ENCODE assay signal across 10 cellular contexts in genomic region chr19:33554821-33555220, GRCh38. TPM values are rescaled to one million over a fixed set of nuclear protein-coding genes. Genes with fewer than 3 reads are reported as not detected.
DNase-seq lines count a peak whose midpoint lies in the region; ATAC-seq and TF ChIP-seq lines count a peak whose summit lies in the region.
"Had no signal": no experiment of that assay in that cellular context is flagged by ENCODE, and none has a peak within 500 bp of the region (broad histone marks: within the 10 kb centered on the region; RNA-seq: fewer than 3 reads in every experiment).

No MANE protein-coding gene starts in this region.

- H4K20me1 ChIP-seq in OCI-LY7 (ENCODE audit: insufficient read depth, low read length), result no peaks in the 10 kb centered on the region

- no peak for TF ChIP-seq POLR2A in esophagus muscularis mucosa (IDR thresholded peaks at IDR 0.05; ENCODE audit: low read depth)

- H3K27me3 ChIP-seq in esophagus muscularis mucosa, result peaks cover 0 to 28% (median 0%) of the 10 kb centered on the region in 4 donors

- no TSS peak for BruUV-seq in OCI-LY7 (replicated peaks; lab: Mats Ljungman, UMichigan)

- CTCF ChIA-PET in OCI-LY7 (lab: Charles Lee; ENCODE audit: unreplicated experiment), result no interaction called here

- H3K4me3 ChIP-seq in OCI-LY7 (ENCODE audit: low read depth, low read length, poor library complexity, severe bottlenecking) (peak overlapping the region; percentile 62), esophagus muscularis mucosa (no peak overlapping the region)
- H3K4me3 ChIP-seq: GM12878, GM23248 had no signal

- no peaks in the 10 kb centered on the region for H3K4me1 ChIP-seq in OCI-LY7 (ENCODE audit: insufficient read depth, low read length, poor library complexity, severe bottlenecking)
- H3K4me1 ChIP-seq in esophagus muscularis mucosa, result no peaks in the 10 kb centered on the region

- H3K9me2 ChIP-seq in OCI-LY7 (ENCODE audit: insufficient read depth, low read length), result no peaks in the 10 kb centered on the region

- intact Hi-C loops in OCI-LY7 (cut with micrococcal nuclease; ENCODE audit: unreplicated experiment) (no loop called here), posterior vena cava (cut with DNase I) (no loop called here), esophagus muscularis mucosa (cut with DNase I) (no loop called here)

- DNase-seq in OCI-LY7 (ENCODE audit: low spot score) (no peak), islet precursor cell (peak; percentile 27), posterior vena cava (ENCODE audit: low spot score) (peak; percentile 49), esophagus muscularis mucosa (ENCODE audit: extremely low spot score) (no peak), ureter (ENCODE audit: low spot score) (no peak)
- DNase-seq: CD8-positive, alpha-beta memory T cell; GM23248; H9 had no signal

- POLR2A ChIA-PET in OCI-LY7 (lab: Charles Lee), result interaction anchor here (0.6 to 0.9 kb wide), 2 partner anchors 8 to 83 kb away, joined by 3 to 4 read pairs; no protein-coding TSS in a partner anchor

- no peak for ATAC-seq in HG02610 (IDR thresholded peaks at IDR 0.05; ENCODE audit: unreplicated experiment)
- ATAC-seq: GM12878 had no signal

- no peak for TF ChIP-seq CTCF in OCI-LY7 (conservative IDR thresholded peaks at IDR 0.05; ENCODE audit: low read length)
- TF ChIP-seq CTCF in esophagus muscularis mucosa (IDR thresholded peaks at IDR 0.05), result no peak

- no peak overlapping the region for H2AFZ ChIP-seq in OCI-LY7 (ENCODE audit: low read length)
- H2AFZ ChIP-seq: GM23248 had no signal

- no peak for TF ChIP-seq EP300 in esophagus muscularis mucosa (IDR thresholded peaks at IDR 0.05)

- 74% methylated on average over 5 of the region's 7 CpGs for WGBS in esophagus muscularis mucosa

- peak overlapping the region; percentile 18 for H3K4me2 ChIP-seq in OCI-LY7 (ENCODE audit: low read length)

- H3K79me2 ChIP-seq in OCI-LY7 (ENCODE audit: insufficient read depth, low read depth, low read length), result no peaks in the 10 kb centered on the region

- no peaks in the 10 kb centered on the region for H3K9me3 ChIP-seq in OCI-LY7 (ENCODE audit: low read length)
- H3K9me3 ChIP-seq in esophagus muscularis mucosa, result no peaks in the 10 kb centered on the region

- H3K27ac ChIP-seq in OCI-LY7 (ENCODE audit: low read depth, low read length, poor library complexity, severe bottlenecking) (no peak overlapping the region), esophagus muscularis mucosa (replicated peaks in 1 of 4) (no peak overlapping the region)
- H3K27ac ChIP-seq: GM23248 had no signal

- H3K36me3 ChIP-seq in OCI-LY7 (ENCODE audit: insufficient read depth, low read length), result no peaks in the 10 kb centered on the region
- no peaks in the 10 kb centered on the region for H3K36me3 ChIP-seq in esophagus muscularis mucosa

RNA-seq across cellular contexts. Expression of gene PEPD, which starts 33.2 kb away (rescaled TPM):
- 23.5 and 24.4 TPM in 2 replicates for total RNA-seq in OCI-LY7 (2014; rRNA removed; shearing (Covaris generic))
- total RNA-seq in OCI-LY7 (2022) (29.7 and 30.5 TPM in 2 replicates), posterior vena cava (10 to 100 TPM; 63.5 to 70.6 TPM), esophagus muscularis mucosa (10 to 100 TPM; 59.8 to 90.9 (median 73.0) TPM), ureter (86.6 TPM)

Comparison
In these comparisons a context has a peak if more than half of its experiments do, and no peak if none do; other contexts are left out.
1. DNase-seq: peak in islet precursor cell (single experiment) and posterior vena cava (single experiment); none in OCI-LY7 (single experiment), esophagus muscularis mucosa (single experiment) and ureter (single experiment).